Comparison of ENCODE assay signal across 8 cellular contexts in genomic region chr19:53037101-53038097, GRCh38. TPM values are rescaled to one million over a fixed set of nuclear protein-coding genes. Genes with fewer than 3 reads are reported as not detected.
DNase-seq lines count a peak whose midpoint lies in the region; ATAC-seq, FAIRE-seq and TF ChIP-seq lines count a peak whose summit lies in the region.

No MANE protein-coding gene starts in this region.

- H2BK12ac ChIP-seq in neuronal stem cell (ENCODE audit: low read length), result no peak overlapping the region

- H3K4me2 ChIP-seq in neuronal stem cell (ENCODE audit: insufficient read depth, low read length, poor library complexity, severe bottlenecking), result no peak overlapping the region

- H3K4me3 ChIP-seq in fibroblast of the aortic adventitia (ENCODE audit: low read depth, low read length) (peak overlapping the region; percentile 70), neuronal stem cell (ENCODE audit: low read length in 2 of 2) (peak overlapping the region; percentile 51 to 54)

- no peak overlapping the region for H3K27ac ChIP-seq in neuronal stem cell (replicated peaks; ENCODE audit: low read length)

- no peak overlapping the region for H2BK5ac ChIP-seq in neuronal stem cell (ENCODE audit: low read length)

- H3K18ac ChIP-seq in neuronal stem cell (ENCODE audit: low read length), result peak overlapping the region; percentile 27

- H3K23ac ChIP-seq in neuronal stem cell (ENCODE audit: low read depth, low read length, poor library complexity), result no peak overlapping the region

- H3K27me3 Mint-ChIP-seq in T-cell, result peaks cover 16 to 24% of the 10 kb centered on the region in 2 donors

- no peak overlapping the region for H4K8ac ChIP-seq in neuronal stem cell (ENCODE audit: low read depth, low read length)

- TF ChIP-seq CTCF in D721Med (IDR thresholded peaks at IDR 0.05; ENCODE audit: insufficient read depth, missing control alignments) (no peak), fibroblast of the aortic adventitia (IDR thresholded peaks at IDR 0.05; ENCODE audit: insufficient read depth, low read length) (no peak)

- WGBS in neuronal stem cell (ENCODE audit: extremely low coverage in 2 of 2, insufficient read length in 2 of 2, insufficient replicate concordance in 1 of 2), 2 donors, result no CpG with 5 or more reads among the region's 52 CpGs

- H2AFZ ChIP-seq in neuronal stem cell (ENCODE audit: low read length), result peak overlapping the region; percentile 79

- CTCF ChIA-PET in T-cell (lab: Charles Lee), result no interaction called here

- no peak for FAIRE-seq in D721Med (lab: Jason Lieb, UNC)

- ATAC-seq in T-cell (replicated peaks in 1 of 4) (peak in 1 of 4 experiments; percentile 50), HG02678 (IDR thresholded peaks at IDR 0.05; ENCODE audit: unreplicated experiment) (no peak), GM19023 (IDR thresholded peaks at IDR 0.05; ENCODE audit: unreplicated experiment) (no peak)

- H4K91ac ChIP-seq in neuronal stem cell (ENCODE audit: low read depth, low read length, poor library complexity), result no peak overlapping the region

- peaks cover 7 to 21% of the 10 kb centered on the region in 2 donors for H3K9me3 ChIP-seq in neuronal stem cell (replicated peaks in 1 of 2; ENCODE audit: control insufficient read depth in 2 of 2, insufficient read depth in 1 of 2, low read depth in 1 of 2, low read length in 2 of 2)

- H3K36me3 Mint-ChIP-seq in T-cell, result peaks cover 35% of the 10 kb centered on the region

- H3K36me3 ChIP-seq in neuronal stem cell (replicated peaks in 1 of 2; ENCODE audit: control insufficient read depth in 2 of 2, insufficient read depth in 2 of 2, low read length in 2 of 2), result peaks cover 0 to 5% of the 10 kb centered on the region in 2 donors

- H3K9ac ChIP-seq in neuronal stem cell (ENCODE audit: low read depth, low read length, poor library complexity), result peak overlapping the region; percentile 63

- H3K9me3 Mint-ChIP-seq in T-cell, result peaks cover 20 to 61% (median 42%) of the 10 kb centered on the region in 3 donors

- H3K4me1 Mint-ChIP-seq in T-cell, result peaks cover 0 to 2% (median 0%) of the 10 kb centered on the region in 3 donors

- no peak overlapping the region for H3K4ac ChIP-seq in neuronal stem cell (ENCODE audit: low read length)

- peaks cover 1 to 3% of the 10 kb centered on the region in 2 donors for H3K4me1 ChIP-seq in neuronal stem cell (ENCODE audit: control insufficient read depth in 2 of 2, insufficient read depth in 1 of 2, low read depth in 1 of 2, low read length in 2 of 2)

- POLR2A ChIA-PET in T-cell (lab: Charles Lee), result no interaction called here

- no peaks in the 10 kb centered on the region for H3K79me1 ChIP-seq in neuronal stem cell (ENCODE audit: low read depth, low read length)

- H3K14ac ChIP-seq in neuronal stem cell (ENCODE audit: low read length), result no peak overlapping the region

- peak; percentile 47 for DNase-seq in D721Med (ENCODE audit: insufficient read length, low spot score)
- peak in 9 of 34 experiments; percentile 5 to 34 (median 12) for DNase-seq in T-cell
- DNase-seq in fibroblast of the aortic adventitia (ENCODE audit: low read depth), result peak; percentile 51
- no peak for DNase-seq in neuronal stem cell (ENCODE audit: low spot score)
- DNase-seq in NAMALWA (ENCODE audit: low spot score), result no peak
- DNase-seq in NCI-H1105 (lab: John Stamatoyannopoulos, UW), result no peak

- no peak overlapping the region for H2BK15ac ChIP-seq in neuronal stem cell (ENCODE audit: low read length)

- no peak overlapping the region for H3K27ac Mint-ChIP-seq in T-cell

- H2AK5ac ChIP-seq in neuronal stem cell (ENCODE audit: low read depth, low read length), result peak overlapping the region; percentile 40

- H2BK120ac ChIP-seq in neuronal stem cell (ENCODE audit: low read depth, low read length), result no peak overlapping the region

- no peaks in the 10 kb centered on the region for H3K27me3 ChIP-seq in neuronal stem cell (ENCODE audit: control insufficient read depth in 3 of 3, insufficient read depth in 3 of 3, low read depth in 1 of 3, low read length in 3 of 3)

- peak overlapping the region; percentile 1 to 63 (median 56) for H3K4me3 Mint-ChIP-seq in T-cell

RNA-seq across cellular contexts. Expression of gene ERVV-2, which starts 7.1 kb away (rescaled TPM):
- not detected for total RNA-seq in T-cell
- total RNA-seq in fibroblast of the aortic adventitia (ENCODE audit: low replicate concordance), result not detected in 2 replicates
- polyA plus RNA-seq in neuronal stem cell (2013, experiment 1 of 2), result 0.03 TPM
- not detected for polyA plus RNA-seq in neuronal stem cell (2013, experiment 2 of 2)

RNA-seq across cellular contexts. Expression of gene ERVV-1, which starts 23.7 kb away (rescaled TPM):
- total RNA-seq in T-cell, result not detected
- not detected in 2 replicates for total RNA-seq in fibroblast of the aortic adventitia (ENCODE audit: low replicate concordance)
- not detected for polyA plus RNA-seq in neuronal stem cell (2013, experiment 1 of 2)
- not detected for polyA plus RNA-seq in neuronal stem cell (2013, experiment 2 of 2)

Comparison
In these comparisons a context has a peak if more than half of its experiments do, and no peak if none do; other contexts are left out.
1. DNase-seq: peak in D721Med (single experiment) and fibroblast of the aortic adventitia (single experiment); none in neuronal stem cell (single experiment), NAMALWA (single experiment) and NCI-H1105 (single experiment).